1 cellular context compared by ENCODE assay signal in genomic region chr2:74003494-74004211, GRCh38.
TF ChIP-seq lines count a peak whose summit lies in the region.

No MANE protein-coding gene starts in this region.

TF ChIP-seq in K562, 482 proteins besides CTCF, POLR2A, EP300 and RAD21 (continued from another document and continues in another):
- TF ChIP-seq MNT (conservative IDR thresholded peaks at IDR 0.05) (no peak), DMBX1 (CRISPR knock-in tag; IDR thresholded peaks at IDR 0.05; ENCODE audit: borderline replicate concordance) (no peak), CHD4 (IDR thresholded peaks at IDR 0.05; ENCODE audit: insufficient read depth, insufficient replicate concordance, low read depth, low read length, poor library complexity, severe bottlenecking) (no peak), E2F4 (CRISPR knock-in tag; IDR thresholded peaks at IDR 0.05; ENCODE audit: low read depth) (no peak), NFIC (IDR thresholded peaks at IDR 0.05) (no peak), CBFB (CRISPR knock-in tag; IDR thresholded peaks at IDR 0.05) (no peak), KLF16 (IDR thresholded peaks at IDR 0.05) (no peak), ZNF76 (CRISPR knock-in tag; IDR thresholded peaks at IDR 0.05; ENCODE audit: borderline replicate concordance) (no peak), TBP (optimal IDR thresholded peaks at IDR 0.05; ENCODE audit: low read depth, low read length) (no peak), BCOR (IDR thresholded peaks at IDR 0.05) (no peak), CEBPG (CRISPR knock-in tag; IDR thresholded peaks at IDR 0.05) (0 out of 2 replicates have a peak, but pooled peaks have one; percentile 8), CEBPG (tag; conservative IDR thresholded peaks at IDR 0.05 in 1 of 2, IDR thresholded peaks at IDR 0.05 in 1 of 2) (peak; percentile 67 to 93), ZNF79 (CRISPR knock-in tag; IDR thresholded peaks at IDR 0.05; ENCODE audit: low read depth) (no peak), MCM7 (IDR thresholded peaks at IDR 0.05) (no peak), ETS1 (conservative IDR thresholded peaks at IDR 0.05; ENCODE audit: control insufficient read depth, low read depth, low read length) (no peak), BACH1 (tag; IDR thresholded peaks at IDR 0.05) (no peak), PKNOX1 (IDR thresholded peaks at IDR 0.05) (peak; percentile 76; the same call in 1 of the 2 replicates), HMG20A (CRISPR knock-in tag; conservative IDR thresholded peaks at IDR 0.05) (no peak), ZNF224 (CRISPR knock-in tag; IDR thresholded peaks at IDR 0.05) (no peak), CTBP1 (IDR thresholded peaks at IDR 0.05; ENCODE audit: borderline replicate concordance) (no peak), ZBTB12 (CRISPR knock-in tag; IDR thresholded peaks at IDR 0.05) (no peak), SAP30 (IDR thresholded peaks at IDR 0.05; ENCODE audit: borderline replicate concordance, insufficient read depth, low read depth, low read length, poor library complexity, severe bottlenecking) (no peak), NUFIP1 (IDR thresholded peaks at IDR 0.05; ENCODE audit: partially characterized antibody) (no peak), THAP12 (CRISPR knock-in tag; IDR thresholded peaks at IDR 0.05) (no peak), GATA2 (CRISPR knock-in tag; IDR thresholded peaks at IDR 0.05) (no peak), POLR3A (IDR thresholded peaks at IDR 0.05; ENCODE audit: borderline replicate concordance, extremely low read depth, insufficient read depth, insufficient read length) (no peak), TCFL5 (CRISPR knock-in tag; conservative IDR thresholded peaks at IDR 0.05) (no peak), TEAD4 (IDR thresholded peaks at IDR 0.05; ENCODE audit: low read length) (no peak), TEAD4 (CRISPR knock-in tag; IDR thresholded peaks at IDR 0.05; ENCODE audit: borderline replicate concordance) (no peak), REST (CRISPR knock-in tag; IDR thresholded peaks at IDR 0.05; ENCODE audit: low read depth) (no peak), ETV6 (IDR thresholded peaks at IDR 0.05; ENCODE audit: borderline replicate concordance in 1 of 2, low read depth in 2 of 2, low read length in 1 of 2) (no peak), ETV6 (CRISPR knock-in tag; IDR thresholded peaks at IDR 0.05; ENCODE audit: borderline replicate concordance) (no peak), GABPB2 (CRISPR knock-in tag; conservative IDR thresholded peaks at IDR 0.05) (no peak), MAFG (tag; conservative IDR thresholded peaks at IDR 0.05) (0 out of 2 replicates have a peak, but pooled peaks have one; percentile 56), NELFE (IDR thresholded peaks at IDR 0.05; ENCODE audit: insufficient read depth, insufficient read length) (no peak), POLR2AphosphoS5 (IDR thresholded peaks at IDR 0.05; ENCODE audit: control insufficient read depth, insufficient read depth, low read depth, low read length) (no peak), GTF2A2 (tag; IDR thresholded peaks at IDR 0.05) (no peak), VEZF1 (CRISPR knock-in tag; IDR thresholded peaks at IDR 0.05) (peak; percentile 90), ZNF3 (CRISPR knock-in tag; IDR thresholded peaks at IDR 0.05) (no peak), ZNF239 (CRISPR knock-in tag; IDR thresholded peaks at IDR 0.05) (no peak), RBM22 (IDR thresholded peaks at IDR 0.05; ENCODE audit: low read depth, low read length, poor library complexity, severe bottlenecking) (no peak), ZBED1 (IDR thresholded peaks at IDR 0.05) (no peak), ZNF445 (CRISPR knock-in tag; IDR thresholded peaks at IDR 0.05; ENCODE audit: low read depth) (no peak), CBX1 (IDR thresholded peaks at IDR 0.05; ENCODE audit: low read depth) (no peak), SRSF1 (IDR thresholded peaks at IDR 0.05; ENCODE audit: low read depth, low read length) (no peak), ZNF140 (CRISPR knock-in tag; IDR thresholded peaks at IDR 0.05) (no peak), USF2 (CRISPR knock-in tag; IDR thresholded peaks at IDR 0.05) (peak; percentile 53), POLR2G (IDR thresholded peaks at IDR 0.05; ENCODE audit: low read depth, low read length) (peak; percentile 26; the same call in 1 of the 2 replicates), RFX1 (IDR thresholded peaks at IDR 0.05) (peak; percentile 86), MEIS2 (IDR thresholded peaks at IDR 0.05; ENCODE audit: partially characterized antibody) (no peak), NFATC3 (IDR thresholded peaks at IDR 0.05) (no peak), GTF2E2 (tag; IDR thresholded peaks at IDR 0.05) (no peak), ETV5 (CRISPR knock-in tag; IDR thresholded peaks at IDR 0.05; ENCODE audit: low read depth) (no peak), ZSCAN32 (CRISPR knock-in tag; IDR thresholded peaks at IDR 0.05) (peak; percentile 29; the same call in 1 of the 2 replicates), ZNF512 (tag; IDR thresholded peaks at IDR 0.05) (no peak), SMAD3 (CRISPR knock-in tag; conservative IDR thresholded peaks at IDR 0.05) (no peak), ZNF764 (CRISPR knock-in tag; IDR thresholded peaks at IDR 0.05; ENCODE audit: low read depth) (no peak), ZNF41 (CRISPR knock-in tag; conservative IDR thresholded peaks at IDR 0.05) (no peak), CBX2 (IDR thresholded peaks at IDR 0.05; ENCODE audit: insufficient read depth, low read length, poor library complexity, severe bottlenecking) (no peak), KAT8 (IDR thresholded peaks at IDR 0.05; ENCODE audit: low read depth) (no peak)
